ENCODE assay signal across 13 cellular contexts in genomic region chr15:65066635-65067333, GRCh38. TPM values are rescaled to one million over a fixed set of nuclear protein-coding genes. Genes with fewer than 3 reads are reported as not detected.
DNase-seq lines count a peak whose midpoint lies in the region; ATAC-seq and TF ChIP-seq lines count a peak whose summit lies in the region.
"Had no signal": no experiment of that assay in that cellular context is flagged by ENCODE, and none has a peak within 500 bp of the region (broad histone marks: within the 10 kb centered on the region; RNA-seq: fewer than 3 reads in every experiment).

No MANE protein-coding gene starts in this region.

- dilution Hi-C loops in IMR-90 (cut with HindIII; ENCODE audit: low sequenced_read_pairs, unreplicated experiment), result no loop called here

- intact Hi-C loops in IMR-90 (cut with micrococcal nuclease), result no loop called here

- H2BK20ac ChIP-seq in IMR-90 (ENCODE audit: low read depth, low read length), result 0 out of 2 replicates have a peak overlapping the region, but pooled peaks have one; percentile 16

- H3K27me3 ChIP-seq in IMR-90 (ENCODE audit: control insufficient read depth, insufficient read depth, low read length) (peaks cover 19% of the 10 kb centered on the region), endodermal cell (ENCODE audit: control insufficient read depth, insufficient read depth, low read length, poor library complexity, severe bottlenecking) (no peaks in the 10 kb centered on the region), mesendoderm (ENCODE audit: insufficient read depth, low read length, poor library complexity) (no peaks in the 10 kb centered on the region)

- H3K36me3 ChIP-seq in IMR-90 (ENCODE audit: control insufficient read depth, insufficient read depth, low read length) (no peaks in the 10 kb centered on the region), endodermal cell (ENCODE audit: control insufficient read depth, insufficient read depth, low read length) (peaks cover 38% of the 10 kb centered on the region), mesendoderm (ENCODE audit: control insufficient read depth, insufficient read depth, low read length) (no peaks in the 10 kb centered on the region)
- H3K36me3 ChIP-seq: pancreas had no signal

- H3K18ac ChIP-seq in IMR-90 (ENCODE audit: low read depth, low read length) (no peak overlapping the region; the same call in 1 of the 2 replicates), mesendoderm (ENCODE audit: low read length) (peak overlapping the region; percentile 76)

- POLR2A ChIA-PET in IMR-90 (lab: Charles Lee; ENCODE audit: unreplicated experiment), result no interaction called here

- no peak overlapping the region for H2AFZ ChIP-seq in IMR-90 (replicated peaks; ENCODE audit: low read length, poor library complexity)

- CTCF ChIA-PET in IMR-90 (lab: Yijun Ruan, JAX), result interaction anchor here (0.5 kb wide), 1 partner anchor 14 kb away, joined by 4 read pairs; no protein-coding TSS in a partner anchor

- H3K14ac ChIP-seq in IMR-90 (replicated peaks; ENCODE audit: low read depth, low read length), result peak overlapping the region; percentile 31; the same call in 1 of the 2 replicates

- H3K9me1 ChIP-seq in IMR-90 (ENCODE audit: insufficient read depth, low read length), result peaks cover 27% of the 10 kb centered on the region

- H3K9ac ChIP-seq in IMR-90 (ENCODE audit: low read depth, low read length) (no peak overlapping the region; the same call in 1 of the 2 replicates), endodermal cell (ENCODE audit: extremely low read depth, low read length, poor library complexity, severe bottlenecking) (peak overlapping the region; percentile 88), mesendoderm (ENCODE audit: low read length) (peak overlapping the region; percentile 86)

- no peak overlapping the region; the same call in 1 of the 2 replicates for H3K4me3 ChIP-seq in IMR-90 (ENCODE audit: insufficient read depth, low read depth, low read length)
- peak overlapping the region; percentile 89 for H3K4me3 ChIP-seq in endodermal cell (ENCODE audit: low read length)
- peak overlapping the region; percentile 60 for H3K4me3 ChIP-seq in mesendoderm (ENCODE audit: low read length)

- H3K4ac ChIP-seq in IMR-90 (ENCODE audit: low read depth, low read length), result peak overlapping the region; percentile 44; the same call in 1 of the 2 replicates
- peak overlapping the region; percentile 86 for H3K4ac ChIP-seq in mesendoderm (ENCODE audit: low read depth, low read length)

- no peak for TF ChIP-seq POLR2A in IMR-90 (IDR thresholded peaks at IDR 0.05; ENCODE audit: low read depth, low read length)

- no peaks in the 10 kb centered on the region for H3K79me1 ChIP-seq in IMR-90 (ENCODE audit: low read depth in 1 of 2, low read length in 2 of 2)
- H3K79me1 ChIP-seq in mesendoderm (ENCODE audit: low read length), result peaks cover 3% of the 10 kb centered on the region

- H3K4me3 Mint-ChIP-seq in endodermal cell, result peak overlapping the region; percentile 90

- WGBS in IMR-90 (ENCODE audit: extremely low coverage in 2 of 2, insufficient read length in 1 of 2), 2 experiments, result 42% methylated on average over 3 of the region's 10 CpGs; no CpG with 5 or more reads in 1 of the 2 experiments
- WGBS in endodermal cell (ENCODE audit: insufficient coverage in 1 of 2, insufficient read length in 1 of 2), 2 experiments, result 14 to 49% methylated on average over 4 to 9 of the region's 10 CpGs
- WGBS in mesendoderm (ENCODE audit: extremely low coverage, insufficient coverage, low lambda C conversion rate), result no CpG with 5 or more reads among the region's 10 CpGs

- H3K4me1 Mint-ChIP-seq in endodermal cell, result peaks cover 25% of the 10 kb centered on the region

- no peak for TF ChIP-seq RAD21 in IMR-90 (IDR thresholded peaks at IDR 0.05; ENCODE audit: low read length)

- H3K9me3 Mint-ChIP-seq in endodermal cell, result no peaks in the 10 kb centered on the region

- H3K79me2 ChIP-seq in mesendoderm (ENCODE audit: control insufficient read depth, insufficient read depth, low read length), result no peaks in the 10 kb centered on the region

- no peak overlapping the region for H3K56ac ChIP-seq in IMR-90 (ENCODE audit: extremely low read depth, insufficient read depth, low read length)
- H3K56ac ChIP-seq in mesendoderm (ENCODE audit: low read length), result peak overlapping the region; percentile 95

- ATAC-seq in IMR-90 (ENCODE audit: low read depth) (no peak), HG03159 (IDR thresholded peaks at IDR 0.05; ENCODE audit: unreplicated experiment) (no peak), GM21529 (IDR thresholded peaks at IDR 0.05; ENCODE audit: unreplicated experiment) (no peak), HG03095 (IDR thresholded peaks at IDR 0.05; ENCODE audit: unreplicated experiment) (no peak)

- H3K23ac ChIP-seq in IMR-90 (ENCODE audit: low read depth, low read length) (peak overlapping the region; percentile 39; the same call in 1 of the 2 replicates), mesendoderm (ENCODE audit: low read length) (no peak overlapping the region)

- H2BK15ac ChIP-seq in IMR-90 (ENCODE audit: low read depth, low read length) (0 out of 3 replicates have a peak overlapping the region, but pooled peaks have one; percentile 2), mesendoderm (replicated peaks; ENCODE audit: low read depth) (no peak overlapping the region)

- peaks cover 25% of the 10 kb centered on the region for H3K36me3 Mint-ChIP-seq in endodermal cell (ENCODE audit: low read depth)

- in situ Hi-C loops in IMR-90 (cut with MboI; ENCODE audit: low sequenced_read_pairs), result no loop called here

- H3K27me3 Mint-ChIP-seq in endodermal cell (ENCODE audit: insufficient read depth), result no peaks in the 10 kb centered on the region

- TF ChIP-seq CTCF in IMR-90 (conservative IDR thresholded peaks at IDR 0.05; ENCODE audit: low read depth, low read length), result no peak
- no peak for TF ChIP-seq CTCF in endodermal cell (conservative IDR thresholded peaks at IDR 0.05)

- peaks cover 36% of the 10 kb centered on the region for H3K4me1 ChIP-seq in IMR-90 (ENCODE audit: control insufficient read depth, insufficient read depth, low read length)
- peaks cover 8% of the 10 kb centered on the region for H3K4me1 ChIP-seq in endodermal cell (ENCODE audit: control insufficient read depth, insufficient read depth, low read length)
- peaks cover 14% of the 10 kb centered on the region for H3K4me1 ChIP-seq in mesendoderm (ENCODE audit: control insufficient read depth, low read depth, low read length)
- H3K4me1 ChIP-seq: pancreas had no signal

- BruUV-seq in IMR-90 (replicated peaks; lab: Mats Ljungman, UMichigan), result no TSS peak

- H2BK120ac ChIP-seq in IMR-90 (ENCODE audit: low read depth, low read length) (peak overlapping the region; percentile 21; the same call in 1 of the 2 replicates), mesendoderm (ENCODE audit: low read depth, low read length) (peak overlapping the region; percentile 69)

- peaks cover 9% of the 10 kb centered on the region for H4K20me1 ChIP-seq in IMR-90 (ENCODE audit: insufficient read depth, low read length)

- H3K4me2 ChIP-seq in IMR-90 (ENCODE audit: low read depth, low read length) (no peak overlapping the region), mesendoderm (ENCODE audit: low read length) (peak overlapping the region; percentile 41)

- peak overlapping the region; percentile 97 for H3K27ac Mint-ChIP-seq in endodermal cell

- H2BK5ac ChIP-seq in IMR-90 (ENCODE audit: low read depth, low read length, poor library complexity, severe bottlenecking), result no peak overlapping the region
- peak overlapping the region; percentile 39 for H2BK5ac ChIP-seq in mesendoderm (ENCODE audit: low read length)

- no peak overlapping the region; a peak in 1 of 4 replicates for H4K8ac ChIP-seq in IMR-90 (ENCODE audit: low read depth in 2 of 2, low read length in 2 of 2)
- no peak overlapping the region for H4K8ac ChIP-seq in mesendoderm (ENCODE audit: low read depth, low read length)

- no peak overlapping the region for H3K27ac ChIP-seq in IMR-90 (ENCODE audit: insufficient read depth, low read length)
- H3K27ac ChIP-seq in endodermal cell (ENCODE audit: low read depth, low read length), result peak overlapping the region; percentile 13
- H3K27ac ChIP-seq in mesendoderm (ENCODE audit: low read depth, low read length), result peak overlapping the region; percentile 71
- H3K27ac ChIP-seq in substantia nigra (ENCODE audit: low read depth, low read length, poor library complexity, severe bottlenecking), result peak overlapping the region; percentile 55

- DNase-seq in IMR-90 (no peak), endodermal cell (peak; percentile 79), mesendoderm (peak; percentile 89), substantia nigra (lab: John Stamatoyannopoulos, UW) (peak in 8 of 49 donors; percentile 12 to 51 (median 25)), cerebellar nuclear complex (lab: John Stamatoyannopoulos, UW) (no peak)
- DNase-seq: DMS153, foreskin melanocyte, NCI-H2081, pancreas, SHP77 treated with DMSO at 0.1 percent for 48 hours had no signal

- H4K5ac ChIP-seq in IMR-90 (ENCODE audit: low read depth, low read length) (no peak overlapping the region; the same call in 1 of the 2 replicates), mesendoderm (ENCODE audit: low read length) (no peak overlapping the region)

- H4K91ac ChIP-seq in IMR-90 (ENCODE audit: insufficient read depth, low read depth, low read length), result 0 out of 2 replicates have a peak overlapping the region, but pooled peaks have one; percentile 3

- peak overlapping the region; percentile 47; the same call in 1 of the 2 replicates for H2AK5ac ChIP-seq in IMR-90 (ENCODE audit: low read depth, low read length)
- no peak overlapping the region for H2AK5ac ChIP-seq in mesendoderm (ENCODE audit: low read length)

- H2AK9ac ChIP-seq in IMR-90 (replicated peaks; ENCODE audit: low read depth, low read length, poor library complexity), result no peak overlapping the region

- H3K9me3 ChIP-seq in IMR-90 (ENCODE audit: control insufficient read depth, insufficient read depth, low read length) (no peaks in the 10 kb centered on the region), endodermal cell (ENCODE audit: control insufficient read depth, low read length) (no peaks in the 10 kb centered on the region)
- H3K9me3 ChIP-seq: pancreas had no signal

RNA-seq across cellular contexts. Expression of gene RASL12, which starts 1.0 kb away (rescaled TPM):
- under 0.01 and 0.18 TPM in 2 replicates for total RNA-seq in IMR-90 (2012; rRNA removed)
- polyA plus RNA-seq in IMR-90 (2012; rRNA removed), result 0.19 and 0.22 TPM in 2 replicates
- polyA plus RNA-seq in IMR-90 (2012; cell fraction: cytosol; rRNA removed), result 0.27 and 0.75 TPM in 2 replicates
- polyA plus RNA-seq in IMR-90 (2012; cell fraction: nucleus; rRNA removed; ENCODE audit: low replicate concordance), result 0.26 and 0.50 TPM in 2 replicates
- 10 to 100 TPM; 27.2 TPM for total RNA-seq in endodermal cell
- 11.5 TPM for polyA plus RNA-seq in endodermal cell (2013, experiment 1 of 2)
- 11.1 TPM for polyA plus RNA-seq in endodermal cell (2013, experiment 2 of 2)
- 6.4 TPM for polyA plus RNA-seq in mesendoderm (2013, experiment 1 of 2)
- 6.5 TPM for polyA plus RNA-seq in mesendoderm (2013, experiment 2 of 2)

RNA-seq across cellular contexts. Expression of gene KBTBD13, which starts 9.8 kb away (rescaled TPM):
- total RNA-seq in IMR-90 (2012; rRNA removed), result not detected in 2 replicates
- not detected in 2 replicates for polyA plus RNA-seq in IMR-90 (2012; rRNA removed)
- not detected in 2 replicates for polyA plus RNA-seq in IMR-90 (2012; cell fraction: cytosol; rRNA removed)
- not detected in 2 replicates for polyA plus RNA-seq in IMR-90 (2012; cell fraction: nucleus; rRNA removed; ENCODE audit: low replicate concordance)
- total RNA-seq in endodermal cell, result not detected
- not detected for polyA plus RNA-seq in endodermal cell (2013, experiment 1 of 2)
- not detected for polyA plus RNA-seq in endodermal cell (2013, experiment 2 of 2)
- 0.01 TPM for polyA plus RNA-seq in mesendoderm (2013, experiment 1 of 2)
- polyA plus RNA-seq in mesendoderm (2013, experiment 2 of 2), result 0.01 TPM
- total RNA-seq: pancreas had no signal
- polyA plus RNA-seq: pancreas had no signal

RNA-seq across cellular contexts. Expression of gene SLC51B, which starts 21.6 kb away (rescaled TPM):
- not detected in 2 replicates for total RNA-seq in IMR-90 (2012; rRNA removed)
- 0.16 TPM in 1 of 2 replicates, not detected in the other for polyA plus RNA-seq in IMR-90 (2012; rRNA removed)
- polyA plus RNA-seq in IMR-90 (2012; cell fraction: cytosol; rRNA removed), result 0.09 TPM in 1 of 2 replicates, not detected in the other
- not detected in 2 replicates for polyA plus RNA-seq in IMR-90 (2012; cell fraction: nucleus; rRNA removed; ENCODE audit: low replicate concordance)
- total RNA-seq in endodermal cell, result not detected
- polyA plus RNA-seq in endodermal cell (2013, experiment 1 of 2), result not detected
- polyA plus RNA-seq in endodermal cell (2013, experiment 2 of 2), result not detected
- polyA plus RNA-seq in mesendoderm (2013, experiment 1 of 2), result not detected
- polyA plus RNA-seq in mesendoderm (2013, experiment 2 of 2), result not detected

RNA-seq across cellular contexts. Expression of gene MTFMT, which starts 37.3 kb away (rescaled TPM):
- 19.4 and 21.3 TPM in 2 replicates for total RNA-seq in IMR-90 (2012; rRNA removed)
- 7.3 and 8.9 TPM in 2 replicates for polyA plus RNA-seq in IMR-90 (2012; rRNA removed)
- 7.2 and 8.9 TPM in 2 replicates for polyA plus RNA-seq in IMR-90 (2012; cell fraction: cytosol; rRNA removed)
- 4.7 and 5.9 TPM in 2 replicates for polyA plus RNA-seq in IMR-90 (2012; cell fraction: nucleus; rRNA removed; ENCODE audit: low replicate concordance)
- 10 to 100 TPM; 17.8 to 23.2 TPM for total RNA-seq in endodermal cell
- polyA plus RNA-seq in endodermal cell (2013, experiment 1 of 2), result 9.9 TPM
- 9.7 TPM for polyA plus RNA-seq in endodermal cell (2013, experiment 2 of 2)
- 14.2 TPM for polyA plus RNA-seq in mesendoderm (2013, experiment 1 of 2)
- polyA plus RNA-seq in mesendoderm (2013, experiment 2 of 2), result 14.5 TPM

RNA-seq across cellular contexts. Expression of gene UBAP1L, which starts 48.2 kb away (rescaled TPM):
- total RNA-seq in IMR-90 (2012; rRNA removed), result 0.28 and 0.36 TPM in 2 replicates
- 1.1 TPM in 2 replicates for polyA plus RNA-seq in IMR-90 (2012; rRNA removed)
- 0.19 and 0.24 TPM in 2 replicates for polyA plus RNA-seq in IMR-90 (2012; cell fraction: cytosol; rRNA removed)
- polyA plus RNA-seq in IMR-90 (2012; cell fraction: nucleus; rRNA removed; ENCODE audit: low replicate concordance), result 13.5 and 14.9 TPM in 2 replicates
- total RNA-seq in endodermal cell, result 1 to 10 TPM; 3.4 to 4.2 TPM
- 2.7 TPM for polyA plus RNA-seq in endodermal cell (2013, experiment 1 of 2)
- polyA plus RNA-seq in endodermal cell (2013, experiment 2 of 2), result 3.1 TPM
- 0.45 TPM for polyA plus RNA-seq in mesendoderm (2013, experiment 1 of 2)
- polyA plus RNA-seq in mesendoderm (2013, experiment 2 of 2), result 0.41 TPM

Comparison
In these comparisons a context has a peak if more than half of its experiments do, and no peak if none do; other contexts are left out.
1. DNase-seq: peak in endodermal cell (single experiment) and mesendoderm (single experiment); none in IMR-90 (single experiment) and cerebellar nuclear complex (0 of 2).
2. RNA of gene RASL12, which starts 1.0 kb away (total RNA-seq): 27.2 TPM in endodermal cell; under 0.01 to 0.18 TPM in IMR-90; every median in the first group is over 10 times any median in the second.